8 cellular contexts compared by ENCODE assay signal in the genomic region with DNA sequence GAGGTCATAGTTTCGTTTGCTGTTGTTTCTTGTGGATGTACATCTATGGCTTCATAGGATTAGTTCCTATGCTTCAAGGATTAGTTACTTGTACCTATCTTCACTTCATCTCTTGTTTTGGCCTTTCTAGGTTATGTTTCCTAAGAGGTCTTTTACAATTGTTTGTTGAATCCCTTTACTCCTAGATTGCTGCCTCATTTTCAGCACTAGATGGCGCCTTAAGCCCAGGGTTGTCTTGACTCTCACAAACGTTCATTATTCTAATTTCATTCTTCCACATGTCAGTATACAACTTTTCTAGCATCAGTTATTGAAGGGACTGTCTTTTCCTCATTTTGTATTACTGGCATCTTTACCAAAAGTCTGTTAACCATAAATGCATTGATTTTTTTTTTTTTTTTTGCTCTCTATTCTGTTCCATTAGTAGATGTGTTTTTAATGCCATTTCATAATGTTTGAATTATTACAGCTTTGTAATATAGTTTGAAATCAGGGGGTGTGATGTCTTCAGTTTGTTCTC. TPM values are rescaled to one million over a fixed set of nuclear protein-coding genes. Genes with fewer than 3 reads are reported as not detected.
DNase-seq lines count a peak whose midpoint lies in the region; ATAC-seq and TF ChIP-seq lines count a peak whose summit lies in the region.

No MANE protein-coding gene starts in this region.

- H4K8ac ChIP-seq in mesenchymal stem cell (ENCODE audit: low read length): no peak overlapping the region

- H3K9ac ChIP-seq in mesenchymal stem cell (ENCODE audit: low read length): no peak overlapping the region

- H2BK12ac ChIP-seq in mesenchymal stem cell (ENCODE audit: low read length in 2 of 2): no peak overlapping the region

- H3K4me2 ChIP-seq in mesenchymal stem cell (ENCODE audit: low read length, poor library complexity, severe bottlenecking): no peak overlapping the region

- TF ChIP-seq POLR2A in breast epithelium (IDR thresholded peaks at IDR 0.05): no peak

- no peak overlapping the region for H2AFZ ChIP-seq in mesenchymal stem cell (ENCODE audit: low read depth, low read length)

- peak; percentile 55 for ATAC-seq in upper lobe of right lung
- no peak for ATAC-seq in GM19455 (IDR thresholded peaks at IDR 0.05; ENCODE audit: unreplicated experiment)

- peaks cover 0 to 10% of the 10 kb centered on the region in 2 donors for H3K9me3 ChIP-seq in breast epithelium
- H3K9me3 ChIP-seq in mesenchymal stem cell (ENCODE audit: control insufficient read depth, low read length): no peaks in the 10 kb centered on the region
- no peaks in the 10 kb centered on the region for H3K9me3 ChIP-seq in upper lobe of right lung

- peak; percentile 32 to 62 (median 44) for TF ChIP-seq CTCF in breast epithelium (IDR thresholded peaks at IDR 0.05)
- TF ChIP-seq CTCF in upper lobe of right lung (IDR thresholded peaks at IDR 0.05): peak; percentile 62

- H4K91ac ChIP-seq in mesenchymal stem cell (ENCODE audit: low read length): no peak overlapping the region

- no peak overlapping the region for H2BK15ac ChIP-seq in mesenchymal stem cell (ENCODE audit: low read depth, poor library complexity, severe bottlenecking)

- H3K27me3 ChIP-seq in breast epithelium (no peaks in the 10 kb centered on the region), mesenchymal stem cell (ENCODE audit: control insufficient read depth in 1 of 2, insufficient read depth in 1 of 2, low read length in 2 of 2) (peaks cover 0 to 6% of the 10 kb centered on the region in 2 experiments), upper lobe of right lung (peaks cover 10% of the 10 kb centered on the region)

- H3K14ac ChIP-seq in mesenchymal stem cell (ENCODE audit: low read length in 2 of 2): no peak overlapping the region

- intact Hi-C loops in breast epithelium (cut with DNase I; ENCODE audit: low total_unique reads) (no loop called here), upper lobe of right lung (cut with DNase I) (no loop called here)

- peak; percentile 44 to 60 for DNase-seq in NCI-H524 (lab: John Stamatoyannopoulos, UW)
- no peak for DNase-seq in NCI-H524 treated with DMSO at 0.1 percent for 48 hours (lab: John Stamatoyannopoulos, UW)
- peak; percentile 5 for DNase-seq in NCI-H128 (lab: John Stamatoyannopoulos, UW; ENCODE audit: unreplicated experiment)
- peak; percentile 44 for DNase-seq in SW480 (ENCODE audit: low spot score)
- no peak for DNase-seq in breast epithelium (ENCODE audit: low spot score in 2 of 2)
- peak; percentile 60 for DNase-seq in mesenchymal stem cell
- DNase-seq in upper lobe of right lung: no peak

- WGBS in mesenchymal stem cell: 0% methylated on average over 2 of the region's 3 CpGs

- no peaks in the 10 kb centered on the region for H3K79me1 ChIP-seq in mesenchymal stem cell (replicated peaks; ENCODE audit: low read length, poor library complexity, severe bottlenecking)

- H3K27ac ChIP-seq in breast epithelium: no peak overlapping the region
- H3K27ac ChIP-seq in mesenchymal stem cell (ENCODE audit: low read length, poor library complexity, severe bottlenecking): no peak overlapping the region
- no peak overlapping the region for H3K27ac ChIP-seq in upper lobe of right lung

- no peak overlapping the region for H2AK5ac ChIP-seq in mesenchymal stem cell (ENCODE audit: low read length, severe bottlenecking)

- no peak overlapping the region for H2BK120ac ChIP-seq in mesenchymal stem cell (ENCODE audit: low read depth, low read length)

- H3K36me3 ChIP-seq in breast epithelium: no peaks in the 10 kb centered on the region
- no peaks in the 10 kb centered on the region for H3K36me3 ChIP-seq in mesenchymal stem cell (ENCODE audit: control insufficient read depth in 1 of 2, insufficient read depth in 2 of 2, low read depth in 1 of 2, low read length in 2 of 2)
- no peaks in the 10 kb centered on the region for H3K36me3 ChIP-seq in upper lobe of right lung

- H3K4me1 ChIP-seq in breast epithelium: no peaks in the 10 kb centered on the region
- no peaks in the 10 kb centered on the region for H3K4me1 ChIP-seq in mesenchymal stem cell (ENCODE audit: control insufficient read depth, insufficient read depth, low read depth, low read length)
- H3K4me1 ChIP-seq in upper lobe of right lung: no peaks in the 10 kb centered on the region

- H2BK5ac ChIP-seq in mesenchymal stem cell (ENCODE audit: low read depth, low read length, poor library complexity, severe bottlenecking): no peak overlapping the region

- H3K4me3 ChIP-seq in breast epithelium: no peak overlapping the region
- no peak overlapping the region for H3K4me3 ChIP-seq in mesenchymal stem cell (ENCODE audit: insufficient read depth in 1 of 2, low read depth in 1 of 2, low read length in 2 of 2)
- no peak overlapping the region for H3K4me3 ChIP-seq in upper lobe of right lung

- no peak overlapping the region for H3K4ac ChIP-seq in mesenchymal stem cell (ENCODE audit: low read depth in 1 of 2, low read length in 2 of 2)

- H3K18ac ChIP-seq in mesenchymal stem cell (ENCODE audit: low read depth in 1 of 2, low read length in 2 of 2): no peak overlapping the region

- H3K23ac ChIP-seq in mesenchymal stem cell (ENCODE audit: low read length in 2 of 2): no peak overlapping the region

RNA-seq across cellular contexts. Expression of gene NACA2, which starts 45.0 kb away (rescaled TPM):
- total RNA-seq in breast epithelium: not detected
- polyA plus RNA-seq in mesenchymal stem cell (2013, experiment 1 of 2): 0.06 TPM
- 0.10 TPM for polyA plus RNA-seq in mesenchymal stem cell (2013, experiment 2 of 2)
- not detected for total RNA-seq in upper lobe of right lung

Comparison
In these comparisons a context has a peak if more than half of its experiments do, and no peak if none do; other contexts are left out.
1. DNase-seq: peak in NCI-H524 (2 of 2), NCI-H128 (single experiment), SW480 (single experiment) and mesenchymal stem cell (single experiment); none in NCI-H524 treated with DMSO at 0.1 percent for 48 hours (single experiment), breast epithelium (0 of 2) and upper lobe of right lung (single experiment).